2 cellular contexts compared by ENCODE assay signal in genomic region chr1:18592368-18592767, GRCh38.
A peak's percentile ranks its signal among the peaks of the same experiment; 100 is the strongest.
TF ChIP-seq lines count a peak whose summit lies in the region.

No MANE protein-coding gene starts in this region.

TF ChIP-seq in HCT116, 20 proteins besides CTCF, POLR2A, EP300 and RAD21 (continued from another document):
- TF ChIP-seq ZBTB33 (IDR thresholded peaks at IDR 0.05; ENCODE audit: extremely low read depth, insufficient replicate concordance, low read length), result no peak
- TF ChIP-seq ELF1 (IDR thresholded peaks at IDR 0.05; ENCODE audit: borderline replicate concordance, low read depth), result no peak
- no peak for TF ChIP-seq JUND (IDR thresholded peaks at IDR 0.05)
- TF ChIP-seq EZH2phosphoT487 (IDR thresholded peaks at IDR 0.05; ENCODE audit: borderline replicate concordance), result no peak
- TF ChIP-seq SP1 (IDR thresholded peaks at IDR 0.05; ENCODE audit: low read depth), result no peak
- no peak for TF ChIP-seq CEBPB (IDR thresholded peaks at IDR 0.05; ENCODE audit: low read depth)
- no peak for TF ChIP-seq SRF (IDR thresholded peaks at IDR 0.05; ENCODE audit: low read depth)
- TF ChIP-seq YY1 (IDR thresholded peaks at IDR 0.05; ENCODE audit: extremely low read depth, insufficient replicate concordance, low read depth, low read length), result no peak
- no peak for TF ChIP-seq POLR2AphosphoS5 (IDR thresholded peaks at IDR 0.05; ENCODE audit: low read depth, low read length)
- TF ChIP-seq FOSL1 (IDR thresholded peaks at IDR 0.05; ENCODE audit: low read depth), result no peak
- TF ChIP-seq EZH2 (IDR thresholded peaks at IDR 0.05), result no peak
- no peak for TF ChIP-seq ZNF274 (IDR thresholded peaks at IDR 0.05; ENCODE audit: low read depth, low read length)
- no peak for TF ChIP-seq TCF7L2 (IDR thresholded peaks at IDR 0.05; ENCODE audit: borderline replicate concordance, extremely low read depth, insufficient read depth, insufficient read length)
- TF ChIP-seq ZFX (IDR thresholded peaks at IDR 0.05), result no peak
- TF ChIP-seq, protein P1, sequence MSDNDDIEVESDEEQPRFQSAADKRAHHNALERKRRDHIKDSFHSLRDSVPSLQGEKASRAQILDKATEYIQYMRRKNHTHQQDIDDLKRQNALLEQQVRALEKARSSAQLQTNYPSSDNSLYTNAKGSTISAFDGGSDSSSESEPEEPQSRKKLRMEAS (IDR thresholded peaks at IDR 0.05), result no peak
- TF ChIP-seq, protein P2, sequence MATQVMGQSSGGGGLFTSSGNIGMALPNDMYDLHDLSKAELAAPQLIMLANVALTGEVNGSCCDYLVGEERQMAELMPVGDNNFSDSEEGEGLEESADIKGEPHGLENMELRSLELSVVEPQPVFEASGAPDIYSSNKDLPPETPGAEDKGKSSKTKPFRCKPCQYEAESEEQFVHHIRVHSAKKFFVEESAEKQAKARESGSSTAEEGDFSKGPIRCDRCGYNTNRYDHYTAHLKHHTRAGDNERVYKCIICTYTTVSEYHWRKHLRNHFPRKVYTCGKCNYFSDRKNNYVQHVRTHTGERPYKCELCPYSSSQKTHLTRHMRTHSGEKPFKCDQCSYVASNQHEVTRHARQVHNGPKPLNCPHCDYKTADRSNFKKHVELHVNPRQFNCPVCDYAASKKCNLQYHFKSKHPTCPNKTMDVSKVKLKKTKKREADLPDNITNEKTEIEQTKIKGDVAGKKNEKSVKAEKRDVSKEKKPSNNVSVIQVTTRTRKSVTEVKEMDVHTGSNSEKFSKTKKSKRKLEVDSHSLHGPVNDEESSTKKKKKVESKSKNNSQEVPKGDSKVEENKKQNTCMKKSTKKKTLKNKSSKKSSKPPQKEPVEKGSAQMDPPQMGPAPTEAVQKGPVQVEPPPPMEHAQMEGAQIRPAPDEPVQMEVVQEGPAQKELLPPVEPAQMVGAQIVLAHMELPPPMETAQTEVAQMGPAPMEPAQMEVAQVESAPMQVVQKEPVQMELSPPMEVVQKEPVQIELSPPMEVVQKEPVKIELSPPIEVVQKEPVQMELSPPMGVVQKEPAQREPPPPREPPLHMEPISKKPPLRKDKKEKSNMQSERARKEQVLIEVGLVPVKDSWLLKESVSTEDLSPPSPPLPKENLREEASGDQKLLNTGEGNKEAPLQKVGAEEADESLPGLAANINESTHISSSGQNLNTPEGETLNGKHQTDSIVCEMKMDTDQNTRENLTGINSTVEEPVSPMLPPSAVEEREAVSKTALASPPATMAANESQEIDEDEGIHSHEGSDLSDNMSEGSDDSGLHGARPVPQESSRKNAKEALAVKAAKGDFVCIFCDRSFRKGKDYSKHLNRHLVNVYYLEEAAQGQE (IDR thresholded peaks at IDR 0.05; ENCODE audit: low read depth), result no peak
- no peak for TF ChIP-seq SIN3A (IDR thresholded peaks at IDR 0.05; ENCODE audit: low read depth)

TF ChIP-seq in H1, 55 proteins besides CTCF, POLR2A, EP300 and RAD21:
- TF ChIP-seq USF2 (IDR thresholded peaks at IDR 0.05; ENCODE audit: low read length), result peak; percentile 90
- TF ChIP-seq CHD1 (IDR thresholded peaks at IDR 0.05; ENCODE audit: low read depth, low read length), result no peak
- TF ChIP-seq JUND (IDR thresholded peaks at IDR 0.05; ENCODE audit: low read length), result no peak
- TF ChIP-seq PHF8 (conservative IDR thresholded peaks at IDR 0.05; ENCODE audit: low read depth, low read length), result no peak
- no peak for TF ChIP-seq BACH1 (IDR thresholded peaks at IDR 0.05; ENCODE audit: low read length)
- TF ChIP-seq GABPA (IDR thresholded peaks at IDR 0.05; ENCODE audit: borderline replicate concordance, insufficient read depth, low read length), result no peak
- no peak for TF ChIP-seq CHD2 (IDR thresholded peaks at IDR 0.05; ENCODE audit: low read length)
- TF ChIP-seq MAFK (IDR thresholded peaks at IDR 0.05; ENCODE audit: low read depth, low read length), result no peak
- TF ChIP-seq CHD7 (IDR thresholded peaks at IDR 0.05; ENCODE audit: insufficient replicate concordance, low read length), result no peak
- no peak for TF ChIP-seq RXRA (IDR thresholded peaks at IDR 0.05; ENCODE audit: insufficient read depth, low read depth, low read length)
- TF ChIP-seq RBBP5 (IDR thresholded peaks at IDR 0.05; ENCODE audit: borderline replicate concordance, low read depth, low read length), result no peak
- no peak for TF ChIP-seq SIRT6 (IDR thresholded peaks at IDR 0.05; ENCODE audit: low read length)
- TF ChIP-seq BCL11A (IDR thresholded peaks at IDR 0.05; ENCODE audit: low read depth in 2 of 2, low read length in 2 of 2), result no peak
- TF ChIP-seq SRF (IDR thresholded peaks at IDR 0.05; ENCODE audit: low read depth, low read length), result no peak
- TF ChIP-seq RFX5 (IDR thresholded peaks at IDR 0.05; ENCODE audit: borderline replicate concordance, low read depth, low read length), result no peak
- TF ChIP-seq, protein P3, sequence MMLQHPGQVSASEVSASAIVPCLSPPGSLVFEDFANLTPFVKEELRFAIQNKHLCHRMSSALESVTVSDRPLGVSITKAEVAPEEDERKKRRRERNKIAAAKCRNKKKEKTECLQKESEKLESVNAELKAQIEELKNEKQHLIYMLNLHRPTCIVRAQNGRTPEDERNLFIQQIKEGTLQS (IDR thresholded peaks at IDR 0.05; ENCODE audit: insufficient read depth, low read depth, low read length), result peak; percentile 40; the same call in 1 of the 2 replicates
- no peak for TF ChIP-seq TBP (IDR thresholded peaks at IDR 0.05; ENCODE audit: low read depth, low read length)
- peak; percentile 73 for TF ChIP-seq SIX5 (IDR thresholded peaks at IDR 0.05; ENCODE audit: low read depth, low read length)
TF ChIP-seq in H1: peak in this region for 3.
